ENCODE assay signal across 8 cellular contexts in the genomic region with DNA sequence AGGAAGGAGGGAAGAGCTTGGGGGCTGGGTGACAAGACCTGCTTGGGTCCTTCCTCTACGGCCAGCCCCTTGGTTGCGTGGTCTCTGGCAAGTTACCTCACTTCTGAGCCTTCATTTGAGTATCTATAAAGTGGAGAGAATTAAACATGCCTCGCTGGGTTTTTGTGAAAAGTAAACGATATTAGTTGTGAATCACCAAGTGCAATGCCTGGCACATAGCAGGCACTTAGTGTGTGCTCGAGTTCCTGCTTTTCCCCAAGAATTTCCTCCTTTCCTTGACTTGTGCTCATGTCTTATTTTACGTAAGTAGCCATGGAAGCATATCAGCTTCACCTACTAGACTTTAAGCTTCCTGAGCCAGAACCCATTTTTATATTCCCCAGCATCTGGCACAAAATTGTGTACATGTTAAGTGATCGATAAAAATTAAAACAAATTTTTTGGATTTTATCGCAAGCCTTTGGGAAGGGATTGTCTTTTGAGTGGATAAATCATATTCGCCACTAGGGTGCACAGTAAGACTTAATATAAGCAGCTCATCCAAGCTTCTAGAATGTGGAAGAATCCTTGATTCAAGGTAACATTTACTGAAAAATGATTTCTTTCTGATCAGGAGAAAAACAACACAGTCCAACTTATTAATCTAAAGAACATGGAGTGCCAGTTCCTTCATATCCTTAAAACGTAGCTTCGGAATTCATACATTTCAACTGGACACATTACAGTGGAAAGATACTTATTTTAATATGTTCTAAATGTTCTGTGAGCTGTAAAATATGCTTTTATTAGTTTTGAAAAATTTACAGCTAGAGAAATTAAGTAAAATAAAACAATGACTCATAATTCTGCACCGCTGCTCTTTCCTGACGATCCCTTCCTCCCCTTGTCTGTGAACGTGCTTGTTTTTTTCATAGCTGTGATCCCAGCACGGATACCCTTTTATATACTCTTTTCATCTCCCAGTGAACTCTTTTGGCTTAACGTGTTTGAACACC. TPM values are rescaled to one million over a fixed set of nuclear protein-coding genes. Genes with fewer than 3 reads are reported as not detected.
DNase-seq lines count a peak whose midpoint lies in the region; FAIRE-seq and TF ChIP-seq lines count a peak whose summit lies in the region.

No MANE protein-coding gene starts in this region.

- peak in 2 of 3 donors; percentile 40 to 50 for TF ChIP-seq CTCF in breast epithelium (IDR thresholded peaks at IDR 0.05)

- no peaks in the 10 kb centered on the region for H3K36me3 ChIP-seq in breast epithelium

- no peaks in the 10 kb centered on the region for H3K4me1 ChIP-seq in breast epithelium

- no peaks in the 10 kb centered on the region for H3K27me3 ChIP-seq in breast epithelium

- H3K4me3 ChIP-seq in breast epithelium: no peak overlapping the region

- H3K27ac ChIP-seq in breast epithelium: peak overlapping the region in 1 of 2 donors; percentile 8

- H3K9me3 ChIP-seq in breast epithelium: no peaks in the 10 kb centered on the region

- TF ChIP-seq POLR2A in breast epithelium (IDR thresholded peaks at IDR 0.05): no peak

- no peak for FAIRE-seq in frontal cortex (lab: Jason Lieb, UNC)

- peak; percentile 84 for DNase-seq in ELR (ENCODE audit: low read depth)
- DNase-seq in NCI-H1105 treated with DMSO at 0.1 percent for 48 hours (lab: John Stamatoyannopoulos, UW): peak; percentile 56
- no peak for DNase-seq in breast epithelium (ENCODE audit: low spot score in 2 of 2)
- peak; percentile 75 for DNase-seq in medulla oblongata (ENCODE audit: extremely low spot score)
- DNase-seq in posterior vena cava (ENCODE audit: low spot score): no peak
- DNase-seq in frontal cortex (ENCODE audit: low spot score in 2 of 2): no peak
- no peak for DNase-seq in T1000 (lab: John Stamatoyannopoulos, UW)
- DNase-seq in NCI-H128 (lab: John Stamatoyannopoulos, UW; ENCODE audit: unreplicated experiment): no peak

- intact Hi-C loops in breast epithelium (cut with DNase I; ENCODE audit: low total_unique reads) (no loop called here), posterior vena cava (cut with DNase I) (loop anchor here in 1 of 2 donors (5.0 kb wide), 1 partner anchor 1242 kb away; no protein-coding TSS in a partner anchor)

RNA-seq across cellular contexts. Expression of a gene that starts 8.8 kb away (rescaled TPM):
- total RNA-seq in breast epithelium: 10 to 100 TPM in 2 of 3 donors, 1 to 10 TPM in 1; 8.0 to 14.2 (median 12.5) TPM
- 1 to 10 TPM; 7.5 to 7.6 TPM for total RNA-seq in posterior vena cava
- 15.5 TPM for total RNA-seq in frontal cortex

Comparison
In these comparisons a context has a peak if more than half of its experiments do, and no peak if none do; other contexts are left out.
1. DNase-seq: peak in ELR (single experiment), NCI-H1105 treated with DMSO at 0.1 percent for 48 hours (single experiment) and medulla oblongata (single experiment); none in breast epithelium (0 of 2), posterior vena cava (single experiment), frontal cortex (0 of 2), T1000 (single experiment) and NCI-H128 (single experiment).